In genomic region chr4:53380221-53380620, GRCh38 we compare ENCODE assay signal across 15 cellular contexts. TPM values are rescaled to one million over a fixed set of nuclear protein-coding genes. Genes with fewer than 3 reads are reported as not detected.
A peak's percentile ranks its signal among the peaks of the same experiment; 100 is the strongest.
DNase-seq lines count a peak whose midpoint lies in the region; ATAC-seq and TF ChIP-seq lines count a peak whose summit lies in the region.
"Had no signal": no experiment of that assay in that cellular context is flagged by ENCODE, and none has a peak within 500 bp of the region (broad histone marks: within the 10 kb centered on the region; RNA-seq: fewer than 3 reads in every experiment).

No MANE protein-coding gene starts in this region.

- no peaks in the 10 kb centered on the region for H3K27me3 Mint-ChIP-seq in activated T-cell treated with anti-CD3 and anti-CD28 coated beads, Interleukin-2, amount 50 U/mL, for 24 hours
- H3K27me3 Mint-ChIP-seq in HFFc6 (ENCODE audit: insufficient read depth) = peaks cover 3% of the 10 kb centered on the region; the same call in 1 of the 2 replicates
- H3K27me3 Mint-ChIP-seq in nephron (ENCODE audit: low read depth) = peaks cover 4% of the 10 kb centered on the region
- H3K27me3 Mint-ChIP-seq in activated CD8-positive, alpha-beta memory T cell treated with anti-CD3 and anti-CD28 coated beads, Interleukin-2, amount 10 ng/mL, durations not matched to agents 7 days and 5 days = peaks cover under 1% of the 10 kb centered on the region

- H3K4me1 ChIP-seq in adipocyte (ENCODE audit: control insufficient read depth, insufficient read depth, low read length) = peaks cover 23% of the 10 kb centered on the region

- DNase-seq in activated T-cell treated with anti-CD3 and anti-CD28 coated beads, Interleukin-2, amount 50 U/mL, for 24 hours = no peak
- DNase-seq in activated T-cell treated with anti-CD3 and anti-CD28 coated beads for 4 hours (no peak), HFFc6 (no peak), adipocyte (ENCODE audit: low read depth) (peak; percentile 6), NCI-H2081 treated with DMSO at 0.1 percent for 48 hours (lab: John Stamatoyannopoulos, UW) (no peak), NCI-H2081 (lab: John Stamatoyannopoulos, UW) (no peak)
- no peak for DNase-seq in activated CD8-positive, alpha-beta memory T cell treated with anti-CD3 and anti-CD28 coated beads, Interleukin-2, amount 10 ng/mL, durations not matched to agents 7 days and 5 days
- DNase-seq: activated CD4-positive, alpha-beta memory T cell treated with anti-CD3 and anti-CD28 coated beads for 36 hours; anterior cingulate cortex; immature natural killer cell; NCI-H187 had no signal

- TF ChIP-seq CTCF in HFFc6 (IDR thresholded peaks at IDR 0.05) (no peak), nephron (IDR thresholded peaks at IDR 0.05; ENCODE audit: unreplicated experiment in 3 of 3) (no peak)

- no peaks in the 10 kb centered on the region for H3K9me3 ChIP-seq in adipocyte (ENCODE audit: control insufficient read depth, low read length)
- H3K9me3 ChIP-seq: A549 had no signal

- CTCF ChIA-PET in activated CD8-positive, alpha-beta memory T cell treated with anti-CD3 and anti-CD28 coated beads, Interleukin-2, amount 10 ng/mL, durations not matched to agents 7 days and 5 days (lab: Charles Lee) = interaction anchor here (0.9 to 1.6 kb wide), 2 partner anchors 10 to 853 kb away, joined by 3 to 5 read pairs; no protein-coding TSS in a partner anchor

- no peaks in the 10 kb centered on the region for H3K27me3 ChIP-seq in adipocyte (replicated peaks; ENCODE audit: control insufficient read depth, insufficient read depth, low read length)

- H3K4me1 Mint-ChIP-seq in activated T-cell treated with anti-CD3 and anti-CD28 coated beads, Interleukin-2, amount 50 U/mL, for 24 hours (ENCODE audit: low read depth) = peaks cover 41% of the 10 kb centered on the region
- peaks cover 50% of the 10 kb centered on the region for H3K4me1 Mint-ChIP-seq in HFFc6 (ENCODE audit: low read depth)
- peaks cover 28% of the 10 kb centered on the region for H3K4me1 Mint-ChIP-seq in nephron
- H3K4me1 Mint-ChIP-seq in activated CD8-positive, alpha-beta memory T cell treated with anti-CD3 and anti-CD28 coated beads, Interleukin-2, amount 10 ng/mL, durations not matched to agents 7 days and 5 days = peaks cover 39% of the 10 kb centered on the region

- ATAC-seq in activated CD8-positive, alpha-beta memory T cell treated with anti-CD3 and anti-CD28 coated beads, Interleukin-2, amount 10 ng/mL, durations not matched to agents 7 days and 5 days = no peak
- ATAC-seq: A549 had no signal

- H3K9me3 Mint-ChIP-seq in activated T-cell treated with anti-CD3 and anti-CD28 coated beads, Interleukin-2, amount 50 U/mL, for 24 hours = no peaks in the 10 kb centered on the region
- H3K9me3 Mint-ChIP-seq in HFFc6 (no peaks in the 10 kb centered on the region), nephron (no peaks in the 10 kb centered on the region)
- H3K9me3 Mint-ChIP-seq in activated CD8-positive, alpha-beta memory T cell treated with anti-CD3 and anti-CD28 coated beads, Interleukin-2, amount 10 ng/mL, durations not matched to agents 7 days and 5 days (ENCODE audit: low read depth) = no peaks in the 10 kb centered on the region
- H3K9me3 Mint-ChIP-seq: activated CD4-positive, alpha-beta memory T cell treated with anti-CD3 and anti-CD28 coated beads for 36 hours; activated T-helper 1 cell treated with anti-CD3 and anti-CD28 coated beads, Interleukin-12 subunit alpha, Interleukin-12 subunit beta, Interleukin-2, Interleukin-4 antibody, amounts not matched to agents 30 ng/mL and 10 ng/mL and 1 ng/mL, durations not matched to agents 14 hours and 24 hours and 36 hours; immature natural killer cell had no signal

- H3K27ac Mint-ChIP-seq in activated T-cell treated with anti-CD3 and anti-CD28 coated beads, Interleukin-2, amount 50 U/mL, for 24 hours = no peak overlapping the region
- H3K27ac Mint-ChIP-seq in HFFc6 (peak overlapping the region; percentile 9; the same call in 1 of the 2 replicates), nephron (no peak overlapping the region)
- H3K27ac Mint-ChIP-seq in activated CD8-positive, alpha-beta memory T cell treated with anti-CD3 and anti-CD28 coated beads, Interleukin-2, amount 10 ng/mL, durations not matched to agents 7 days and 5 days = no peak overlapping the region
- H3K27ac Mint-ChIP-seq: activated CD4-positive, alpha-beta memory T cell treated with anti-CD3 and anti-CD28 coated beads for 36 hours; activated T-helper 1 cell treated with anti-CD3 and anti-CD28 coated beads, Interleukin-12 subunit alpha, Interleukin-12 subunit beta, Interleukin-2, Interleukin-4 antibody, amounts not matched to agents 30 ng/mL and 10 ng/mL and 1 ng/mL, durations not matched to agents 14 hours and 24 hours and 36 hours had no signal

- peak overlapping the region; percentile 94 for H3K4me3 ChIP-seq in adipocyte (ENCODE audit: low read length)
- H3K4me3 ChIP-seq: A549, lung had no signal

- H3K4me3 Mint-ChIP-seq in activated T-cell treated with anti-CD3 and anti-CD28 coated beads, Interleukin-2, amount 50 U/mL, for 24 hours = peak overlapping the region; percentile 100
- peak overlapping the region; percentile 97 for H3K4me3 Mint-ChIP-seq in HFFc6
- peak overlapping the region in 2 of 3 experiments; percentile 8 to 96 for H3K4me3 Mint-ChIP-seq in nephron
- H3K4me3 Mint-ChIP-seq in activated CD8-positive, alpha-beta memory T cell treated with anti-CD3 and anti-CD28 coated beads, Interleukin-2, amount 10 ng/mL, durations not matched to agents 7 days and 5 days = no peak overlapping the region
- H3K4me3 Mint-ChIP-seq: activated CD4-positive, alpha-beta memory T cell treated with anti-CD3 and anti-CD28 coated beads for 36 hours; immature natural killer cell had no signal

- peaks cover 66% of the 10 kb centered on the region for H3K36me3 Mint-ChIP-seq in activated T-cell treated with anti-CD3 and anti-CD28 coated beads, Interleukin-2, amount 50 U/mL, for 24 hours (ENCODE audit: low read depth)
- H3K36me3 Mint-ChIP-seq in HFFc6 (ENCODE audit: low read depth) (peaks cover 32% of the 10 kb centered on the region), nephron (ENCODE audit: low read depth) (peaks cover 26% of the 10 kb centered on the region)
- peaks cover 25% of the 10 kb centered on the region for H3K36me3 Mint-ChIP-seq in activated CD8-positive, alpha-beta memory T cell treated with anti-CD3 and anti-CD28 coated beads, Interleukin-2, amount 10 ng/mL, durations not matched to agents 7 days and 5 days

- no peak overlapping the region for H3K9ac ChIP-seq in adipocyte (ENCODE audit: low read length)

- H3K36me3 ChIP-seq in adipocyte (ENCODE audit: control insufficient read depth, insufficient read depth, low read length, severe bottlenecking) = peaks cover 32% of the 10 kb centered on the region

RNA-seq across cellular contexts. Expression of gene FIP1L1, which starts 2.8 kb away (rescaled TPM):
- total RNA-seq in HFFc6 (2021; fragmentation: NEBNext Ultra II Directional; extraction: Animal tissue kit (Norgen Biotek cat#: 25700)) = 10 to 100 TPM; 56.3 to 81.5 (median 77.4) TPM
- total RNA-seq in activated CD8-positive, alpha-beta memory T cell treated with anti-CD3 and anti-CD28 coated beads, Interleukin-2, amount 10 ng/mL, durations not matched to agents 7 days and 5 days = 10 to 100 TPM; 79.5 to 80.6 TPM

RNA-seq across cellular contexts. Expression of gene SCFD2, which starts 14.4 kb away (rescaled TPM):
- total RNA-seq in HFFc6 (2021; fragmentation: NEBNext Ultra II Directional; extraction: Animal tissue kit (Norgen Biotek cat#: 25700)) = 10 to 100 TPM; 35.2 to 46.7 (median 41.5) TPM
- total RNA-seq in activated CD8-positive, alpha-beta memory T cell treated with anti-CD3 and anti-CD28 coated beads, Interleukin-2, amount 10 ng/mL, durations not matched to agents 7 days and 5 days = 10 to 100 TPM; 28.3 to 30.9 TPM
